8 cellular contexts compared by ENCODE assay signal in the genomic region with DNA sequence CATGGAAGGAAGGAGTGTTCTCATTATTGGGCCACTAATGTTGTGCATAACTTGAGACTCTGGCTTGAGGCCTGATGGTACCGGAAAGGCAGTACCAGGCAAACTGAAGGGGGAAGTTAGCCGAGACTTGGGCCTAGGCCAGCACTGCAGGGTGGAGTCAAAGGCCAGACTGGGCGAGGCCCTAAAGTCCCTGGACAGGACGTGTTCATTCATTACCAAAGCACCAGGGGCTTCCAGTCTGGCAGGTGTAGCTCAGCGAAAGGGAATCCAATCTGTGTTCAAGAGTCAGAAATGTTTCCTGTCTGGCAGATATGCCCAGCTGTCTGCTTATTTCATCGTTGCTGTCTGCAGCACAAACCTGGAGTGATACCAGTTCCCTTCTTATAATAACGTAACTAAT. TPM values are rescaled to one million over a fixed set of nuclear protein-coding genes. Genes with fewer than 3 reads are reported as not detected.
A peak's percentile ranks its signal among the peaks of the same experiment; 100 is the strongest.
DNase-seq lines count a peak whose midpoint lies in the region; ATAC-seq and TF ChIP-seq lines count a peak whose summit lies in the region.

No MANE protein-coding gene starts in this region.

- H3K27ac ChIP-seq in 22Rv1 (0 out of 2 replicates have a peak overlapping the region, but pooled peaks have one; percentile 8), breast epithelium (peak overlapping the region; percentile 21 to 65), lower lobe of right lung (peak overlapping the region; percentile 62), WERI-Rb-1 (no peak overlapping the region), A673 (ENCODE audit: low read depth, low read length, poor library complexity, severe bottlenecking) (no peak overlapping the region)

- CTCF ChIA-PET in A673 (lab: Charles Lee), result no interaction called here

- no peak for TF ChIP-seq POLR2A in breast epithelium (IDR thresholded peaks at IDR 0.05)

- ATAC-seq in lower lobe of right lung (peak; percentile 82 to 89), HG03097 (IDR thresholded peaks at IDR 0.05; ENCODE audit: low FRiP score, unreplicated experiment) (no peak)

- H3K4me3 ChIP-seq in breast epithelium, result no peak overlapping the region
- H3K4me3 ChIP-seq in lower lobe of right lung, result no peak overlapping the region
- H3K4me3 ChIP-seq in WERI-Rb-1 (ENCODE audit: low read depth, low read length), result no peak overlapping the region
- H3K4me3 ChIP-seq in A673 (ENCODE audit: low read depth, low read length, poor library complexity, severe bottlenecking), result no peak overlapping the region

- TF ChIP-seq CTCF in 22Rv1 (IDR thresholded peaks at IDR 0.05) (no peak), breast epithelium (IDR thresholded peaks at IDR 0.05) (no peak), lower lobe of right lung (IDR thresholded peaks at IDR 0.05) (no peak), WERI-Rb-1 (IDR thresholded peaks at IDR 0.05; ENCODE audit: low read depth, low read length) (no peak), A673 (conservative IDR thresholded peaks at IDR 0.05; ENCODE audit: low read depth, low read length) (no peak)

- intact Hi-C loops in breast epithelium (cut with DNase I; ENCODE audit: low total_unique reads), result no loop called here
- intact Hi-C loops in lower lobe of right lung (cut with DNase I), result no loop called here
- intact Hi-C loops in A673 (cut with micrococcal nuclease; ENCODE audit: unreplicated experiment), result no loop called here

- H3K4me1 ChIP-seq in breast epithelium (no peaks in the 10 kb centered on the region), lower lobe of right lung (peaks cover 26% of the 10 kb centered on the region), A673 (ENCODE audit: insufficient read depth, low read length, poor library complexity, severe bottlenecking) (peaks cover 4% of the 10 kb centered on the region)

- H3K36me3 ChIP-seq in breast epithelium, result no peaks in the 10 kb centered on the region
- H3K36me3 ChIP-seq in lower lobe of right lung, result no peaks in the 10 kb centered on the region
- H3K36me3 ChIP-seq in WERI-Rb-1, result peaks cover 5% of the 10 kb centered on the region; the same call in 1 of the 2 replicates
- no peaks in the 10 kb centered on the region for H3K36me3 ChIP-seq in A673 (ENCODE audit: insufficient read depth, low read length, poor library complexity, severe bottlenecking)

- H3K9me3 ChIP-seq in breast epithelium (no peaks in the 10 kb centered on the region), lower lobe of right lung (no peaks in the 10 kb centered on the region), WERI-Rb-1 (ENCODE audit: severe bottlenecking) (no peaks in the 10 kb centered on the region), A673 (ENCODE audit: low read depth, low read length, poor library complexity, severe bottlenecking) (no peaks in the 10 kb centered on the region)

- no peaks in the 10 kb centered on the region for H3K27me3 ChIP-seq in breast epithelium
- no peaks in the 10 kb centered on the region for H3K27me3 ChIP-seq in lower lobe of right lung (ENCODE audit: low read depth)
- no peaks in the 10 kb centered on the region for H3K27me3 ChIP-seq in WERI-Rb-1 (ENCODE audit: insufficient read depth, low read depth, severe bottlenecking)
- H3K27me3 ChIP-seq in A673 (replicated peaks; ENCODE audit: insufficient read depth, low read depth, low read length, poor library complexity), result no peaks in the 10 kb centered on the region

- POLR2A ChIA-PET in A673 (lab: Charles Lee; ENCODE audit: low non-redundant PET), result no interaction called here

- peak; percentile 63 for DNase-seq in LHCN-M2 (ENCODE audit: low read depth)
- peak; percentile 59 to 63 for DNase-seq in breast epithelium (ENCODE audit: low spot score in 2 of 2)
- peak; percentile 92 for DNase-seq in lower lobe of right lung
- no peak for DNase-seq in NCI-H1048 (lab: John Stamatoyannopoulos, UW)
- DNase-seq in WERI-Rb-1, result no peak
- DNase-seq in A673 (ENCODE audit: low spot score), result no peak

- BruUV-seq in A673 (replicated peaks; lab: Mats Ljungman, UMichigan), result no TSS peak

RNA-seq across cellular contexts. Expression of gene ITSN2, which starts 4.7 kb away (rescaled TPM):
- total RNA-seq in LHCN-M2 (2014; rRNA removed) (13.8 and 20.8 TPM in 2 replicates), breast epithelium (10 to 100 TPM; 43.4 to 69.8 (median 46.5) TPM), lower lobe of right lung (92.8 TPM), A673 (2021) (16.4 and 21.4 TPM in 2 replicates)
- polyA plus RNA-seq in LHCN-M2 (2012), result 5.4 TPM

Comparison
In these comparisons a context has a peak if more than half of its experiments do, and no peak if none do; other contexts are left out.
1. H3K27ac ChIP-seq: peak in 22Rv1 (single experiment), breast epithelium (2 of 2) and lower lobe of right lung (single experiment); none in WERI-Rb-1 (single experiment) and A673 (single experiment).
2. DNase-seq: peak in LHCN-M2 (single experiment), breast epithelium (2 of 2) and lower lobe of right lung (single experiment); none in NCI-H1048 (single experiment), WERI-Rb-1 (single experiment) and A673 (single experiment).